25 cellular contexts compared by ENCODE assay signal in genomic region chr2:24153478-24153877, GRCh38. TPM values are rescaled to one million over a fixed set of nuclear protein-coding genes. Genes with fewer than 3 reads are reported as not detected.
"Had no signal": no experiment of that assay in that cellular context is flagged by ENCODE, and none has a peak within 500 bp of the region (broad histone marks: within the 10 kb centered on the region; RNA-seq: fewer than 3 reads in every experiment).

No MANE protein-coding gene starts in this region.

- H2AFZ ChIP-seq: hepatocyte, neural progenitor cell, parathyroid adenoma had no signal

- H3K79me2 ChIP-seq: hepatocyte, parathyroid adenoma had no signal

- H3K4me2 ChIP-seq: hepatocyte, neural progenitor cell had no signal

- H3K27me3 ChIP-seq: esophagus squamous epithelium, hepatocyte, left lung, neural progenitor cell, right atrium auricular region, testis, tibial artery had no signal

- H3K9ac ChIP-seq: neural progenitor cell, parathyroid adenoma had no signal

- FAIRE-seq: endothelial cell of umbilical vein, kidney had no signal

- ATAC-seq: left lung; naive thymus-derived CD4-positive, alpha-beta T cell; sciatic nerve; stimulated activated effector memory CD8-positive, alpha-beta T cell treated with anti-CD3 and anti-CD28 coated beads, Interleukin-12 subunit alpha, Interleukin-12 subunit beta, amount 100 ng/mL, for 72 hours; stimulated activated naive CD8-positive, alpha-beta T cell treated with anti-CD3 and anti-CD28 coated beads, Interleukin-15, Interleukin-2, amounts not matched to agents 100 U/mL and 50 U/mL, for 24 hours had no signal

- DNase-seq: dermis blood vessel endothelial cell; effector memory CD4-positive, alpha-beta T cell; erythroblast; esophagus squamous epithelium; foreskin melanocyte; kidney; left lung; mesendoderm; midbrain; naive thymus-derived CD4-positive, alpha-beta T cell; stimulated activated CD4-positive, alpha-beta T cell treated with anti-CD3 and anti-CD28 coated beads, Interleukin-2, amount 100 ng/mL, for 24 hours; stimulated activated CD4-positive, alpha-beta T cell treated with anti-CD3 and anti-CD28 coated beads, Interleukin-4, amount 100 ng/mL, for 24 hours; stimulated activated naive CD8-positive, alpha-beta T cell treated with anti-CD3 and anti-CD28 coated beads, Interleukin-15, Interleukin-2, amounts not matched to agents 100 U/mL and 50 U/mL, for 24 hours; testis; tibial artery had no signal

- H3K27ac ChIP-seq: coronary artery, esophagus squamous epithelium, hepatocyte, left lung, neural progenitor cell, parathyroid adenoma, prostate gland, right atrium auricular region, testis, tibial artery had no signal

- H3K9me3 ChIP-seq: esophagus squamous epithelium, left lung, prostate gland, right atrium auricular region, testis, tibial artery had no signal

- H3K4me3 ChIP-seq: coronary artery, esophagus squamous epithelium, hepatocyte, left lung, neural progenitor cell, prostate gland, right atrium auricular region, testis, tibial artery had no signal

- H3K4me1 ChIP-seq: esophagus squamous epithelium, left lung, neural progenitor cell, parathyroid adenoma, prostate gland, right atrium auricular region, testis, tibial artery had no signal

- H3K36me3 ChIP-seq: neural progenitor cell, prostate gland had no signal

RNA-seq across cellular contexts. Expression of gene FAM228A, which starts 21.4 kb away (rescaled TPM):
- total RNA-seq: dermis blood vessel endothelial cell had no signal
- polyA plus RNA-seq: hepatocyte; naive thymus-derived CD4-positive, alpha-beta T cell had no signal

RNA-seq across cellular contexts. Expression of gene PFN4, which starts 30.3 kb away (rescaled TPM):
- total RNA-seq: esophagus squamous epithelium; naive thymus-derived CD4-positive, alpha-beta T cell; osteoblast had no signal
- polyA plus RNA-seq: naive thymus-derived CD4-positive, alpha-beta T cell had no signal
